1 cellular context compared by ENCODE assay signal in the genomic region with DNA sequence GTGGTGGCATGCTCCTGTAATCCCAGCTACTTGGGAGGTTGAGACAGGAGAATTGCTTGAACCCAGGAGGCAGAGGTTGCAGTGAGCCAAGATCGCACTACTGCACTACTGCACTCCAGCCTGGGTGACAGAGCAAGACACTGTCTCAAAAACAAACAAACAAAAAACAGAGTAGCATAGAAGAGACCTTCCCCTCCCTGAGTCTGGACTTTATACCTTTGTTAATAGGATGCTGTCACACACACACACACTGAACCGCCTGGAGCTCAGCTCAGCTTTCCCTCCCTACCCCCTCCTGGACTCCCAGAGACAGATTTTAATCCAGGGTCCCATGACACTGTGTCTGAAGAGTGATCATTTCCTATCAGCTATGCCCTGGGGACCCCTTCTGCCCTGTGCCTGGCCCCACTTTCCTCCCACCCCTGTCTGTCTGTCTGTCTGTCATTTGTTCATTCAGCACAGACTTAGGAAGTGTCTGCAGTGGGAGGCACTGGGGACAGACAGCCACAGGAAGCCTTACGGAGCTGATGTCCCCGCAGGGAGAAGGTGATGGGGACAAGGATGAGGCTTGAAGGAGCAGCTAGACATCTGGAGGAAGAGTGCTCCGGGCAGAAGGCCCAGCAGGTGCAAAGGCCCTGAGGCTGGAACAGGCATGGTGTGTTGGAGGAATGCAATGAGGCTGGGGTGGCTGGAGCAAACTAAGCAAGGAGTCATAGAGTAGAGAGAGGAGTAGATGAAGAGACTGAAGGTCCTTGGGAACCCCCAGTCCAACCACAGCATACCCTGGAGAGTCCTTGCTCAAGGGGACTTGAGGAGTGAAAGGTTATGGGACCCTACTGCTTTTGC.
TF ChIP-seq lines count a peak whose summit lies in the region.

No MANE protein-coding gene starts in this region.

TF ChIP-seq in GM12878, 131 proteins besides CTCF, POLR2A, EP300 and RAD21:
- TF ChIP-seq SMC3 (IDR thresholded peaks at IDR 0.05; ENCODE audit: borderline replicate concordance, low read length) (no peak), PML (IDR thresholded peaks at IDR 0.05; ENCODE audit: low read length) (no peak), STAT3 (IDR thresholded peaks at IDR 0.05; ENCODE audit: low read depth, low read length) (no peak)
- TF ChIP-seq, protein P1, sequence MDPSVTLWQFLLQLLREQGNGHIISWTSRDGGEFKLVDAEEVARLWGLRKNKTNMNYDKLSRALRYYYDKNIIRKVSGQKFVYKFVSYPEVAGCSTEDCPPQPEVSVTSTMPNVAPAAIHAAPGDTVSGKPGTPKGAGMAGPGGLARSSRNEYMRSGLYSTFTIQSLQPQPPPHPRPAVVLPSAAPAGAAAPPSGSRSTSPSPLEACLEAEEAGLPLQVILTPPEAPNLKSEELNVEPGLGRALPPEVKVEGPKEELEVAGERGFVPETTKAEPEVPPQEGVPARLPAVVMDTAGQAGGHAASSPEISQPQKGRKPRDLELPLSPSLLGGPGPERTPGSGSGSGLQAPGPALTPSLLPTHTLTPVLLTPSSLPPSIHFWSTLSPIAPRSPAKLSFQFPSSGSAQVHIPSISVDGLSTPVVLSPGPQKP (IDR thresholded peaks at IDR 0.05; ENCODE audit: low read depth, low read length), result no peak
- TF ChIP-seq, protein P2, sequence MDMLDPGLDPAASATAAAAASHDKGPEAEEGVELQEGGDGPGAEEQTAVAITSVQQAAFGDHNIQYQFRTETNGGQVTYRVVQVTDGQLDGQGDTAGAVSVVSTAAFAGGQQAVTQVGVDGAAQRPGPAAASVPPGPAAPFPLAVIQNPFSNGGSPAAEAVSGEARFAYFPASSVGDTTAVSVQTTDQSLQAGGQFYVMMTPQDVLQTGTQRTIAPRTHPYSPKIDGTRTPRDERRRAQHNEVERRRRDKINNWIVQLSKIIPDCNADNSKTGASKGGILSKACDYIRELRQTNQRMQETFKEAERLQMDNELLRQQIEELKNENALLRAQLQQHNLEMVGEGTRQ (IDR thresholded peaks at IDR 0.05; ENCODE audit: borderline replicate concordance, low read depth, low read length), result no peak
TF ChIP-seq in GM12878: peak in this region for 0.
